9 cellular contexts compared by ENCODE assay signal in genomic region chr16:84115919-84116719, GRCh38. TPM values are rescaled to one million over a fixed set of nuclear protein-coding genes. Genes with fewer than 3 reads are reported as not detected.
DNase-seq lines count a peak whose midpoint lies in the region; ATAC-seq and TF ChIP-seq lines count a peak whose summit lies in the region.
"Had no signal": no experiment of that assay in that cellular context is flagged by ENCODE, and none has a peak within 500 bp of the region (broad histone marks: within the 10 kb centered on the region; RNA-seq: fewer than 3 reads in every experiment).

No MANE protein-coding gene starts in this region.

- peaks cover 5% of the 10 kb centered on the region for H3K4me1 ChIP-seq in cardiac muscle cell (ENCODE audit: low read depth)

- peak overlapping the region; percentile 83 for H3K4me3 ChIP-seq in AG09309 (ENCODE audit: control insufficient read depth, low read depth, low read length)
- peak overlapping the region; percentile 69 for H3K4me3 ChIP-seq in cardiac muscle cell

- no peaks in the 10 kb centered on the region for H3K27me3 ChIP-seq in cardiac muscle cell

- ATAC-seq in GM18499 (IDR thresholded peaks at IDR 0.05; ENCODE audit: insufficient read depth, unreplicated experiment) (peak; percentile 22), HG02870 (IDR thresholded peaks at IDR 0.05; ENCODE audit: unreplicated experiment) (peak; percentile 33)

- peak; percentile 17 for TF ChIP-seq CTCF in AG09309 (IDR thresholded peaks at IDR 0.05; ENCODE audit: control insufficient read depth, insufficient read depth, low read depth, low read length, missing control alignments)
- no peak for TF ChIP-seq CTCF in cardiac muscle cell (IDR thresholded peaks at IDR 0.05; ENCODE audit: low read depth, low read length)

- DNase-seq in AG09309 (ENCODE audit: low read depth) (no peak), NCI-H226 (peak; percentile 25), cardiac muscle cell (ENCODE audit: low read depth in 1 of 2, low spot score in 1 of 2) (peak; percentile 57 to 66), posterior cingulate gyrus (peak in 6 of 10 donors; percentile 23 to 83 (median 40)), NCI-H1048 (lab: John Stamatoyannopoulos, UW) (no peak)
- DNase-seq in activated gamma-delta T cell treated with anti-CD3 and anti-CD28 coated beads, Interleukin-2, amount 50 U/mL, for 16 hours (ENCODE audit: low read depth), result peak; percentile 38

- intact Hi-C loops in posterior cingulate gyrus (cut with DNase I), result loop anchor here (2.0 kb wide), 1 partner anchor 29 kb away; the partner anchor contains the start of genes DNAAF1 and HSDL1

- no peaks in the 10 kb centered on the region for H3K36me3 ChIP-seq in cardiac muscle cell

- peak overlapping the region; percentile 95 for H3K27ac ChIP-seq in cardiac muscle cell

- H3K9me3 ChIP-seq in cardiac muscle cell (ENCODE audit: low read depth), result no peaks in the 10 kb centered on the region

RNA-seq across cellular contexts. Expression of gene MBTPS1, which starts 0.6 kb away (rescaled TPM):
- 69.7 and 70.1 TPM in 2 replicates for total RNA-seq in cardiac muscle cell
- polyA plus RNA-seq in cardiac muscle cell, result 61.0 and 64.5 TPM in 2 replicates

RNA-seq across cellular contexts. Expression of gene HSDL1, which starts 28.9 kb away (rescaled TPM):
- total RNA-seq in cardiac muscle cell, result 51.7 and 58.9 TPM in 2 replicates
- polyA plus RNA-seq in cardiac muscle cell, result 60.0 and 78.1 TPM in 2 replicates

RNA-seq across cellular contexts. Expression of gene DNAAF1, which starts 29.0 kb away (rescaled TPM):
- 0.51 and 1.3 TPM in 2 replicates for total RNA-seq in cardiac muscle cell
- 0.82 and 1.1 TPM in 2 replicates for polyA plus RNA-seq in cardiac muscle cell
- total RNA-seq: T-helper 2 cell treated with Interferon-gamma antibody and Interleukin-4, amounts not matched to agents 100 ng/mL and 5 ng/mL, for 36 hours had no signal

Comparison
In these comparisons a context has a peak if more than half of its experiments do, and no peak if none do; other contexts are left out.
1. DNase-seq: peak in NCI-H226 (single experiment), activated gamma-delta T cell treated with anti-CD3 and anti-CD28 coated beads, Interleukin-2, amount 50 U/mL, for 16 hours (single experiment), cardiac muscle cell (2 of 2) and posterior cingulate gyrus (6 of 10); none in AG09309 (single experiment) and NCI-H1048 (single experiment).